Comparison of ENCODE assay signal across 10 cellular contexts in the genomic region with DNA sequence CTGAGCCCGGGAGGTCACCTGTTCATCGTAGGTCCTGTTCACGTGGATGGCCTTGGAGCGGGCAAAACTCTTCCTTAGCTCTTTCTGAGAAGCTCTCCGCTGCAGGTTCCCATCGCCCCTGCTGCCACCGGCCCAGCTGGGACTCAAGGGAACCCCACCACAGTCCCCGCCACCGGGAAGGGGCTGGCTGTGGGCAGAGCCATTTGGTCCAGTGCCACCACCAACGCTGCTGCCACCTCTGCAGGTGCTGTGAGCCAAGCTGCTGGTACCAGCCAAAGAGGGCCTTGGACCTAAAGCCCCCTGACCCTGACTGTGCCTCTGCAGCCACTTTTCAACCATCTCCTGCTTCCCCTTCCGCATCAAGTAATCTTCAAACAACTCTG. TPM values are rescaled to one million over a fixed set of nuclear protein-coding genes. Genes with fewer than 3 reads are reported as not detected.
DNase-seq lines count a peak whose midpoint lies in the region; ATAC-seq, FAIRE-seq and TF ChIP-seq lines count a peak whose summit lies in the region.
"Had no signal": no experiment of that assay in that cellular context is flagged by ENCODE, and none has a peak within 500 bp of the region (broad histone marks: within the 10 kb centered on the region; RNA-seq: fewer than 3 reads in every experiment).

No MANE protein-coding gene starts in this region.

- 0 out of 3 replicates have a peak, but pooled peaks cover 3% of the 10 kb centered on the region for H3K79me2 ChIP-seq in K562 (ENCODE audit: control insufficient read depth, insufficient read depth, low read length)

- TF ChIP-seq RAD21 in K562 (CRISPR knock-in tag; conservative IDR thresholded peaks at IDR 0.05 in 1 of 2, IDR thresholded peaks at IDR 0.05 in 1 of 2) = no peak

- POLR2A ChIA-PET in activated CD8-positive, alpha-beta T cell treated with anti-CD3 and anti-CD28 coated beads, Interleukin-2, amount 10 ng/mL, durations not matched to agents 7 days and 5 days (lab: Charles Lee) = no interaction called here
- POLR2A ChIA-PET in activated CD8-positive, alpha-beta T cell treated with anti-CD3 and anti-CD28 coated beads for 36 hours (lab: Charles Lee) = interaction anchor here (0.6 kb wide), 1 partner anchor 9 kb away, joined by 5 read pairs; no protein-coding TSS in a partner anchor
- POLR2A ChIA-PET in K562 (lab: Yijun Ruan, JAX) = interaction anchor here (0.6 to 1.2 kb wide), 3 partner anchors 54 to 1855 kb away, joined by 3 read pairs; no protein-coding TSS in a partner anchor

- H3K9me1 ChIP-seq in K562 (ENCODE audit: control insufficient read depth, insufficient read depth, low read length) = no peaks in the 10 kb centered on the region

- TF ChIP-seq POLR2A in K562 (conservative IDR thresholded peaks at IDR 0.05) (no peak), right lobe of liver (IDR thresholded peaks at IDR 0.05) (no peak), stomach (IDR thresholded peaks at IDR 0.05) (no peak)

- peaks cover 27 to 56% of the 10 kb centered on the region in 2 experiments for H3K4me1 ChIP-seq in K562 (replicated peaks in 1 of 2; ENCODE audit: control insufficient read depth in 2 of 2, insufficient read depth in 2 of 2, low read length in 2 of 2)
- peaks cover 0 to 40% (median 0%) of the 10 kb centered on the region in 4 donors for H3K4me1 ChIP-seq in right lobe of liver
- H3K4me1 ChIP-seq in stomach = peaks cover 5 to 34% (median 23%) of the 10 kb centered on the region in 4 donors
- H3K4me1 ChIP-seq in foreskin keratinocyte = peaks cover 9% of the 10 kb centered on the region
- H3K4me1 ChIP-seq: upper lobe of right lung had no signal

- no peak overlapping the region for H3K27ac Mint-ChIP-seq in activated CD8-positive, alpha-beta T cell treated with anti-CD3 and anti-CD28 coated beads, Interleukin-2, amount 10 ng/mL, durations not matched to agents 7 days and 5 days
- no peak overlapping the region for H3K27ac Mint-ChIP-seq in activated CD8-positive, alpha-beta T cell treated with anti-CD3 and anti-CD28 coated beads for 36 hours

- no peak overlapping the region; the same call in 1 of the 3 replicates for H3K27ac ChIP-seq in K562 (ENCODE audit: extremely low read depth, low read depth, low read length)
- peak overlapping the region in 2 of 3 donors; percentile 76 to 77 for H3K27ac ChIP-seq in right lobe of liver
- peak overlapping the region in 3 of 5 donors; percentile 70 to 80 (median 79) for H3K27ac ChIP-seq in stomach
- H3K27ac ChIP-seq in foreskin keratinocyte = no peak overlapping the region
- H3K27ac ChIP-seq: upper lobe of right lung had no signal

- ATAC-seq in activated CD8-positive, alpha-beta T cell treated with anti-CD3 and anti-CD28 coated beads, Interleukin-2, amount 10 ng/mL, durations not matched to agents 7 days and 5 days = no peak
- no peak for ATAC-seq in activated CD8-positive, alpha-beta T cell treated with anti-CD3 and anti-CD28 coated beads for 36 hours
- ATAC-seq in K562 = no peak
- no peak for ATAC-seq in right lobe of liver
- no peak for ATAC-seq in foreskin keratinocyte
- ATAC-seq in omental fat pad (ENCODE audit: low FRiP score) = no peak

- peak overlapping the region; percentile 34 for H3K4me3 Mint-ChIP-seq in activated CD8-positive, alpha-beta T cell treated with anti-CD3 and anti-CD28 coated beads, Interleukin-2, amount 10 ng/mL, durations not matched to agents 7 days and 5 days
- no peak overlapping the region for H3K4me3 Mint-ChIP-seq in activated CD8-positive, alpha-beta T cell treated with anti-CD3 and anti-CD28 coated beads for 36 hours

- in situ Hi-C loops in K562 (cut with MboI) = no loop called here

- CTCF ChIA-PET in activated CD8-positive, alpha-beta T cell treated with anti-CD3 and anti-CD28 coated beads, Interleukin-2, amount 10 ng/mL, durations not matched to agents 7 days and 5 days (lab: Charles Lee) = interaction anchor here (0.7 kb wide), 1 partner anchor 149 kb away, joined by 3 read pairs; no protein-coding TSS in a partner anchor
- CTCF ChIA-PET in activated CD8-positive, alpha-beta T cell treated with anti-CD3 and anti-CD28 coated beads for 36 hours (lab: Charles Lee) = interaction anchor here (1.3 kb wide), 1 partner anchor 253 kb away, joined by 3 read pairs; no protein-coding TSS in a partner anchor
- CTCF ChIA-PET in K562 (lab: Yijun Ruan, JAX; ENCODE audit: low intra/inter-chr PET ratio) = no interaction called here

- H3K4me3 ChIP-seq in K562 = peak overlapping the region; percentile 42
- H3K4me3 ChIP-seq in right lobe of liver = peak overlapping the region; percentile 41 to 57 (median 56)
- peak overlapping the region in 3 of 4 donors; percentile 36 to 45 (median 41) for H3K4me3 ChIP-seq in stomach

- 79% methylated on average over 11 of the region's 11 CpGs for WGBS in K562 (ENCODE audit: insufficient coverage, low coverage, missing lambda C conversion rate)
- WGBS in right lobe of liver (ENCODE audit: insufficient coverage, low coverage, low lambda C conversion rate, missing lambda C conversion rate) = no CpG with 5 or more reads among the region's 11 CpGs
- WGBS in stomach, 5 donors = 79 to 86% (median 83%) methylated on average over 11 of the region's 11 CpGs

- no peaks in the 10 kb centered on the region for H3K36me3 Mint-ChIP-seq in activated CD8-positive, alpha-beta T cell treated with anti-CD3 and anti-CD28 coated beads, Interleukin-2, amount 10 ng/mL, durations not matched to agents 7 days and 5 days (ENCODE audit: low read depth)
- no peaks in the 10 kb centered on the region for H3K36me3 Mint-ChIP-seq in activated CD8-positive, alpha-beta T cell treated with anti-CD3 and anti-CD28 coated beads for 36 hours (ENCODE audit: low read depth)

- no TSS peak for BruUV-seq in K562 (replicated peaks; lab: Mats Ljungman, UMichigan)

- H3K27me3 Mint-ChIP-seq in activated CD8-positive, alpha-beta T cell treated with anti-CD3 and anti-CD28 coated beads, Interleukin-2, amount 10 ng/mL, durations not matched to agents 7 days and 5 days (ENCODE audit: low read depth) = peaks cover 46% of the 10 kb centered on the region
- H3K27me3 Mint-ChIP-seq in activated CD8-positive, alpha-beta T cell treated with anti-CD3 and anti-CD28 coated beads for 36 hours = peaks cover 48% of the 10 kb centered on the region

- peaks cover 9% of the 10 kb centered on the region for H3K4me1 Mint-ChIP-seq in activated CD8-positive, alpha-beta T cell treated with anti-CD3 and anti-CD28 coated beads, Interleukin-2, amount 10 ng/mL, durations not matched to agents 7 days and 5 days (ENCODE audit: low read depth)
- H3K4me1 Mint-ChIP-seq in activated CD8-positive, alpha-beta T cell treated with anti-CD3 and anti-CD28 coated beads for 36 hours (ENCODE audit: low read depth) = no peaks in the 10 kb centered on the region

- H4K20me1 ChIP-seq in K562 (replicated peaks; ENCODE audit: control insufficient read depth, insufficient read depth, low read length) = no peaks in the 10 kb centered on the region

- DNase-seq in activated CD8-positive, alpha-beta T cell treated with anti-CD3 and anti-CD28 coated beads, Interleukin-2, amount 10 ng/mL, durations not matched to agents 7 days and 5 days = no peak
- DNase-seq in activated CD8-positive, alpha-beta T cell treated with anti-CD3 and anti-CD28 coated beads for 36 hours = no peak
- no peak for DNase-seq in K562 (ENCODE audit: extremely low read depth in 1 of 4, low spot score in 3 of 4)
- peak in 1 of 3 donors; percentile 22 for DNase-seq in right lobe of liver
- no peak for DNase-seq in stomach
- no peak for DNase-seq in DMS 273 (lab: John Stamatoyannopoulos, UW; ENCODE audit: unreplicated experiment)
- DNase-seq in foreskin keratinocyte = no peak
- DNase-seq in omental fat pad (ENCODE audit: low spot score) = no peak

- no peak for TF ChIP-seq CTCF in activated CD8-positive, alpha-beta T cell treated with anti-CD3 and anti-CD28 coated beads for 36 hours (IDR thresholded peaks at IDR 0.05)
- no peak for TF ChIP-seq CTCF in K562 (IDR thresholded peaks at IDR 0.05 in 2 of 3, conservative IDR thresholded peaks at IDR 0.05 in 1 of 3; ENCODE audit: insufficient read depth in 2 of 3, low read depth in 1 of 3, low read length in 3 of 3)
- TF ChIP-seq CTCF in right lobe of liver (IDR thresholded peaks at IDR 0.05) = no peak
- TF ChIP-seq CTCF in stomach (IDR thresholded peaks at IDR 0.05) = no peak
- TF ChIP-seq CTCF in foreskin keratinocyte (conservative IDR thresholded peaks at IDR 0.05) = no peak
- TF ChIP-seq CTCF in omental fat pad (IDR thresholded peaks at IDR 0.05) = no peak

- intact Hi-C loops in activated CD8-positive, alpha-beta T cell treated with anti-CD3 and anti-CD28 coated beads for 36 hours (cut with micrococcal nuclease) = no loop called here
- intact Hi-C loops in K562 (cut with micrococcal nuclease) (loop anchor here (5.0 kb wide), 1 partner anchor 275 kb away; no protein-coding TSS in a partner anchor), right lobe of liver (cut with DNase I) (no loop called here), stomach (cut with DNase I; ENCODE audit: low total_unique reads) (no loop called here)

- no peaks in the 10 kb centered on the region for H3K36me3 ChIP-seq in K562 (ENCODE audit: control insufficient read depth, insufficient read depth, low read length)
- no peaks in the 10 kb centered on the region for H3K36me3 ChIP-seq in right lobe of liver
- no peaks in the 10 kb centered on the region for H3K36me3 ChIP-seq in stomach
- H3K36me3 ChIP-seq: upper lobe of right lung had no signal

- H3K9ac ChIP-seq in K562 (ENCODE audit: insufficient read depth in 1 of 2, low read depth in 2 of 2, low read length in 2 of 2) = peak overlapping the region; percentile 52 to 92

- FAIRE-seq in K562 (lab: Jason Lieb, UNC) = no peak
- FAIRE-seq: G401.6 had no signal

- no peaks in the 10 kb centered on the region for H3K9me3 Mint-ChIP-seq in activated CD8-positive, alpha-beta T cell treated with anti-CD3 and anti-CD28 coated beads, Interleukin-2, amount 10 ng/mL, durations not matched to agents 7 days and 5 days (ENCODE audit: insufficient read depth)
- H3K9me3 Mint-ChIP-seq in activated CD8-positive, alpha-beta T cell treated with anti-CD3 and anti-CD28 coated beads for 36 hours = no peaks in the 10 kb centered on the region

- peak overlapping the region; percentile 78 for H3K4me2 ChIP-seq in K562 (ENCODE audit: insufficient read depth, low read length)

- no peak for TF ChIP-seq EP300 in K562 (IDR thresholded peaks at IDR 0.05; ENCODE audit: low read length)
- no peak for TF ChIP-seq EP300 in stomach (IDR thresholded peaks at IDR 0.05)

- H2AFZ ChIP-seq in K562 (ENCODE audit: low read depth, low read length) = peak overlapping the region; percentile 78

- no peaks in the 10 kb centered on the region for H3K9me3 ChIP-seq in K562 (replicated peaks; ENCODE audit: control insufficient read depth, insufficient read depth, low read depth, low read length)
- no peaks in the 10 kb centered on the region for H3K9me3 ChIP-seq in right lobe of liver
- H3K9me3 ChIP-seq in stomach = no peaks in the 10 kb centered on the region
- H3K9me3 ChIP-seq: upper lobe of right lung had no signal

- no peaks in the 10 kb centered on the region for H3K27me3 ChIP-seq in K562 (ENCODE audit: control insufficient read depth in 2 of 2, insufficient read depth in 2 of 2, low read length in 2 of 2)
- H3K27me3 ChIP-seq in right lobe of liver = no peaks in the 10 kb centered on the region
- peaks cover 0 to 22% (median 9%) of the 10 kb centered on the region in 3 donors for H3K27me3 ChIP-seq in stomach
- H3K27me3 ChIP-seq in foreskin keratinocyte = peaks cover 8% of the 10 kb centered on the region

RNA-seq across cellular contexts. Expression of gene PDE11A, which starts 0.6 kb away (rescaled TPM):
- total RNA-seq in activated CD8-positive, alpha-beta T cell treated with anti-CD3 and anti-CD28 coated beads, Interleukin-2, amount 10 ng/mL, durations not matched to agents 7 days and 5 days = not detected
- total RNA-seq in activated CD8-positive, alpha-beta T cell treated with anti-CD3 and anti-CD28 coated beads for 36 hours = not detected
- total RNA-seq in K562 (2011; cell fraction: chromatin; rRNA removed; ENCODE audit: low replicate concordance) = 5.8 and 6.3 TPM in 2 replicates
- total RNA-seq in K562 (2011; cell fraction: nucleolus; rRNA removed) = 3.3 and 3.5 TPM in 2 replicates
- 3.0 and 4.0 TPM in 2 replicates for total RNA-seq in K562 (2011; cell fraction: nucleoplasm; rRNA removed)
- 5.4 and 5.6 TPM in 2 replicates for total RNA-seq in K562 (2014; rRNA removed)
- 7.8 and 8.7 TPM in 2 replicates for total RNA-seq in K562 (2014; rRNA removed; fragmentation: Illumina TruSeq; extraction: Trizol)
- total RNA-seq in K562 (2015; rRNA removed; fragmentation: Illumina TruSeq; extraction: Trizol) = 21.3 and 22.1 TPM in 2 replicates
- 5.7 and 6.0 TPM in 2 replicates for total RNA-seq in K562 (2021)
- 0.80 and 8.9 TPM in 2 replicates for polyA plus RNA-seq in K562 (2011; rRNA removed)
- 0.52 and 5.2 TPM in 2 replicates for polyA plus RNA-seq in K562 (2011; cell fraction: cytosol; rRNA removed)
- polyA plus RNA-seq in K562 (2011; cell fraction: nucleus; rRNA removed) = 1.1 and 10.5 TPM in 2 replicates
- 6.9 and 15.2 TPM in 2 replicates for polyA plus RNA-seq in K562 (2012)
- polyA plus RNA-seq in K562 (2014; fragmentation: Illumina TruSeq; extraction: Trizol) = 5.1 and 6.2 TPM in 2 replicates
- polyA plus RNA-seq in K562 (2014; fragmentation: Nextera tagmentation; extraction: Ambion mirVana) = 1 to 10 TPM; 3.2 to 3.9 TPM
- 4.5 TPM in 2 replicates for polyA plus RNA-seq in K562 (2014; rRNA removed)
- 1.0 and 19.7 TPM in 2 replicates for polyA minus RNA-seq in K562 (2011; rRNA and poly(A)+ RNA removed)
- polyA minus RNA-seq in K562 (2011; cell fraction: cytosol; rRNA and poly(A)+ RNA removed) = 1.1 and 4.9 TPM in 2 replicates
- 1.1 and 4.3 TPM in 2 replicates for polyA minus RNA-seq in K562 (2011; cell fraction: nucleus; rRNA and poly(A)+ RNA removed)
- 1 to 10 TPM; 1.2 to 9.4 (median 6.3) TPM for total RNA-seq in right lobe of liver
- total RNA-seq in stomach = under 1 TPM in 4 of 5 donors, not detected in 1; under 0.01 to 0.87 (median 0.49) TPM
- under 1 TPM in 2 of 3 donors, not detected in 1; 0.13 to 0.37 TPM for polyA plus RNA-seq in stomach
- 0.11 and 0.20 TPM in 2 replicates for total RNA-seq in foreskin keratinocyte
- polyA plus RNA-seq in foreskin keratinocyte = 0.01 TPM in 1 of 2 replicates, not detected in the other
- total RNA-seq in omental fat pad = under 1 TPM in 2 of 4 donors, not detected in 2; 0.16 to 0.65 TPM
- total RNA-seq: upper lobe of right lung had no signal

RNA-seq across cellular contexts. Expression of gene RBM45, which starts 40.2 kb away (rescaled TPM):
- total RNA-seq in activated CD8-positive, alpha-beta T cell treated with anti-CD3 and anti-CD28 coated beads, Interleukin-2, amount 10 ng/mL, durations not matched to agents 7 days and 5 days = 10 to 100 TPM; 16.9 to 18.0 TPM
- total RNA-seq in activated CD8-positive, alpha-beta T cell treated with anti-CD3 and anti-CD28 coated beads for 36 hours = 10 to 100 TPM in 1 of 2 experiments, 1 to 10 TPM in 1; 9.0 to 10.6 TPM
- 10.8 and 27.2 TPM in 2 replicates for total RNA-seq in K562 (2011; cell fraction: chromatin; rRNA removed; ENCODE audit: low replicate concordance)
- 6.3 and 8.6 TPM in 2 replicates for total RNA-seq in K562 (2011; cell fraction: nucleolus; rRNA removed)
- 8.9 and 11.3 TPM in 2 replicates for total RNA-seq in K562 (2011; cell fraction: nucleoplasm; rRNA removed)
- 14.7 and 15.0 TPM in 2 replicates for total RNA-seq in K562 (2014; rRNA removed)
- total RNA-seq in K562 (2014; rRNA removed; fragmentation: Illumina TruSeq; extraction: Trizol) = 20.8 and 24.4 TPM in 2 replicates
- total RNA-seq in K562 (2015; rRNA removed; fragmentation: Illumina TruSeq; extraction: Trizol) = 21.0 and 22.0 TPM in 2 replicates
- 13.1 and 16.8 TPM in 2 replicates for total RNA-seq in K562 (2021)
- 13.1 and 17.9 TPM in 2 replicates for polyA plus RNA-seq in K562 (2011; rRNA removed)
- polyA plus RNA-seq in K562 (2011; cell fraction: cytosol; rRNA removed) = 3.9 and 4.2 TPM in 2 replicates
- polyA plus RNA-seq in K562 (2011; cell fraction: nucleus; rRNA removed) = 10.7 and 11.5 TPM in 2 replicates
- 12.6 and 14.6 TPM in 2 replicates for polyA plus RNA-seq in K562 (2012)
- polyA plus RNA-seq in K562 (2014; fragmentation: Illumina TruSeq; extraction: Trizol) = 12.5 and 15.0 TPM in 2 replicates
- polyA plus RNA-seq in K562 (2014; fragmentation: Nextera tagmentation; extraction: Ambion mirVana) = 1 to 10 TPM; 6.7 to 9.9 TPM
- 16.2 and 19.9 TPM in 2 replicates for polyA plus RNA-seq in K562 (2014; rRNA removed)
- 10.7 TPM in 2 replicates for polyA minus RNA-seq in K562 (2011; rRNA and poly(A)+ RNA removed)
- polyA minus RNA-seq in K562 (2011; cell fraction: cytosol; rRNA and poly(A)+ RNA removed) = 3.2 and 3.9 TPM in 2 replicates
- 15.6 and 20.0 TPM in 2 replicates for polyA minus RNA-seq in K562 (2011; cell fraction: nucleus; rRNA and poly(A)+ RNA removed)
- total RNA-seq in right lobe of liver = 1 to 10 TPM; 5.1 to 7.4 (median 5.6) TPM
- total RNA-seq in stomach = 10 to 100 TPM in 4 of 5 donors, 1 to 10 TPM in 1; 7.6 to 37.9 (median 17.1) TPM
- 10 to 100 TPM in 2 of 3 donors, 1 to 10 TPM in 1; 7.1 to 16.8 (median 13.8) TPM for polyA plus RNA-seq in stomach
- 16.7 and 17.2 TPM in 2 replicates for total RNA-seq in foreskin keratinocyte
- 9.4 and 10.5 TPM in 2 replicates for polyA plus RNA-seq in foreskin keratinocyte
- 10 to 100 TPM in 1 of 4 donors, 1 to 10 TPM in 3; 6.8 to 16.9 (median 8.2) TPM for total RNA-seq in omental fat pad

Comparison
In these comparisons a context has a peak if more than half of its experiments do, and no peak if none do; other contexts are left out.
1. H3K27ac ChIP-seq: peak in right lobe of liver (2 of 3) and stomach (3 of 5); none in K562 (single experiment) and foreskin keratinocyte (single experiment).
2. Peak in every context shown above with its lines, with median percentiles within 50 percentile points of each other: H3K4me3 ChIP-seq.